18 cellular contexts compared by ENCODE assay signal in the genomic region with DNA sequence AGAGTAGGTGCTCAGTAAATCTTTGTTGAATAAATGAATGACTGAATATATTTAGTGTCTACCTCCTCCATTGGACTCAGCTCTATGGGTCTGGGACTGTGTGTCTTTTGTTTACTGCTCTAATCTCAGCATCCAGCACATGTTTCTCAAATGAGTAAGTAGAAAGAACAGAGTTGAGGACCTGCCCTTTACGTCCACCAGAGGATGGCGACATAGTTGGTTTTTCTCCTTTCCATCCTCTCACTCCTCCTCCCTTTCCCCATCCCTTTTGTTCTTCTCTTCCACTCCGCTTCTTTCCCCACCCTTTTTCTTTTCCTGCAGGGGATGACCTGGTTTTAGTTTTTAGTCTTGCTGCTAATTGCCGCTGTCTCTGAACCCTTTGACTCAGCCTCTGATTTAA. TPM values are rescaled to one million over a fixed set of nuclear protein-coding genes. Genes with fewer than 3 reads are reported as not detected.
"Had no signal": no experiment of that assay in that cellular context is flagged by ENCODE, and none has a peak within 500 bp of the region (broad histone marks: within the 10 kb centered on the region; RNA-seq: fewer than 3 reads in every experiment).

No MANE protein-coding gene starts in this region.

- H3K27ac Mint-ChIP-seq: activated CD8-positive, alpha-beta memory T cell treated with anti-CD3 and anti-CD28 coated beads, Interleukin-2, amount 10 ng/mL, durations not matched to agents 7 days and 5 days; activated naive CD4-positive, alpha-beta T cell treated with anti-CD3 and anti-CD28 coated beads, Interleukin-2, amount 50 U/mL, for 72 hours; activated T-cell treated with anti-CD3 and anti-CD28 coated beads, Interleukin-2, amount 50 U/mL, for 24 hours; effector memory CD8-positive, alpha-beta T cell; natural killer cell treated with Interleukin-12 subunit alpha and Interleukin-12 subunit beta and Interleukin-15 and Interleukin-18, amount 100 ng/mL, for 72 hours had no signal

- H3K9me3 ChIP-seq: body of pancreas, left lung had no signal

- H3K36me3 Mint-ChIP-seq: activated CD8-positive, alpha-beta memory T cell treated with anti-CD3 and anti-CD28 coated beads, Interleukin-2, amount 10 ng/mL, durations not matched to agents 7 days and 5 days; natural killer cell treated with Interleukin-12 subunit alpha and Interleukin-12 subunit beta and Interleukin-15 and Interleukin-18, amount 100 ng/mL, for 72 hours had no signal

- ATAC-seq: activated CD8-positive, alpha-beta memory T cell treated with anti-CD3 and anti-CD28 coated beads, Interleukin-2, amount 10 ng/mL, durations not matched to agents 7 days and 5 days; activated naive CD4-positive, alpha-beta T cell treated with anti-CD3 and anti-CD28 coated beads, Interleukin-2, amount 50 U/mL, for 72 hours; body of pancreas; effector memory CD8-positive, alpha-beta T cell; left lung; natural killer cell treated with Interleukin-12 subunit alpha and Interleukin-12 subunit beta and Interleukin-15 and Interleukin-18, amount 100 ng/mL, for 72 hours had no signal

- H3K9me3 Mint-ChIP-seq: effector memory CD8-positive, alpha-beta T cell; natural killer cell treated with Interleukin-12 subunit alpha and Interleukin-12 subunit beta and Interleukin-15 and Interleukin-18, amount 100 ng/mL, for 72 hours had no signal

- H3K4me3 Mint-ChIP-seq: activated CD8-positive, alpha-beta memory T cell treated with anti-CD3 and anti-CD28 coated beads, Interleukin-2, amount 10 ng/mL, durations not matched to agents 7 days and 5 days; activated T-cell treated with anti-CD3 and anti-CD28 coated beads, Interleukin-2, amount 50 U/mL, for 24 hours; central memory CD8-positive, alpha-beta T cell; effector memory CD8-positive, alpha-beta T cell; natural killer cell treated with Interleukin-12 subunit alpha and Interleukin-12 subunit beta and Interleukin-15 and Interleukin-18, amount 100 ng/mL, for 72 hours had no signal

- H3K27me3 ChIP-seq: body of pancreas had no signal

- H3K27ac ChIP-seq: body of pancreas, left lung had no signal

- H3K4me1 ChIP-seq: body of pancreas, left lung had no signal

- H3K36me3 ChIP-seq: left lung had no signal

- H3K4me1 Mint-ChIP-seq: activated CD8-positive, alpha-beta memory T cell treated with anti-CD3 and anti-CD28 coated beads, Interleukin-2, amount 10 ng/mL, durations not matched to agents 7 days and 5 days; central memory CD8-positive, alpha-beta T cell had no signal

- DNase-seq: activated CD4-positive, CD25-positive, alpha-beta regulatory T cell; activated CD8-positive, alpha-beta memory T cell treated with anti-CD3 and anti-CD28 coated beads, Interleukin-2, amount 10 ng/mL, durations not matched to agents 7 days and 5 days; activated effector memory CD4-positive, alpha-beta T cell treated with Interleukin-2 at 50 U/mL for 16 hours; activated T-cell treated with anti-CD3 and anti-CD28 coated beads, Interleukin-2, amount 50 U/mL, for 24 hours; amniotic stem cell; body of pancreas; effector memory CD8-positive, alpha-beta T cell; erythroblast; hypothalamus; left lung; occipital lobe; stimulated activated CD4-positive, alpha-beta T cell treated with anti-CD3 and anti-CD28 coated beads, Interleukin-15, amount 100 ng/mL, for 24 hours; stimulated activated CD4-positive, alpha-beta T cell treated with anti-CD3 and anti-CD28 coated beads, Interleukin-4, amount 100 ng/mL, for 24 hours; T-helper 1 cell had no signal

- H3K4me3 ChIP-seq: body of pancreas, left lung had no signal

RNA-seq across cellular contexts. Expression of a gene that starts 12.1 kb away (rescaled TPM):
- total RNA-seq: activated CD8-positive, alpha-beta memory T cell treated with anti-CD3 and anti-CD28 coated beads, Interleukin-2, amount 10 ng/mL, durations not matched to agents 7 days and 5 days; activated naive CD4-positive, alpha-beta T cell treated with anti-CD3 and anti-CD28 coated beads, Interleukin-2, amount 50 U/mL, for 72 hours; body of pancreas; natural killer cell treated with Interleukin-12 subunit alpha and Interleukin-12 subunit beta and Interleukin-15 and Interleukin-18, amount 100 ng/mL, for 72 hours; pulmonary artery endothelial cell had no signal

RNA-seq across cellular contexts. Expression of a gene that starts 29.7 kb away (rescaled TPM):
- total RNA-seq: activated CD8-positive, alpha-beta memory T cell treated with anti-CD3 and anti-CD28 coated beads, Interleukin-2, amount 10 ng/mL, durations not matched to agents 7 days and 5 days; activated naive CD4-positive, alpha-beta T cell treated with anti-CD3 and anti-CD28 coated beads, Interleukin-2, amount 50 U/mL, for 72 hours; natural killer cell treated with Interleukin-12 subunit alpha and Interleukin-12 subunit beta and Interleukin-15 and Interleukin-18, amount 100 ng/mL, for 72 hours; occipital lobe; pulmonary artery endothelial cell had no signal
